In genomic region chr3:23671901-23672589, GRCh38 we compare ENCODE assay signal across 11 cellular contexts.
DNase-seq lines count a peak whose midpoint lies in the region; ATAC-seq, FAIRE-seq and TF ChIP-seq lines count a peak whose summit lies in the region.
"Had no signal": no experiment of that assay in that cellular context is flagged by ENCODE, and none has a peak within 500 bp of the region (broad histone marks: within the 10 kb centered on the region; RNA-seq: fewer than 3 reads in every experiment).

No MANE protein-coding gene starts in this region.

- peaks cover 0 to 1% of the 10 kb centered on the region in 2 donors for H3K36me3 Mint-ChIP-seq in stimulated activated naive B cell treated with anti-CD40 and anti-IgM and Interleukin-4, amounts not matched to agents 10 μg/mL and 1 μg/mL and 100 μg/mL, for 72 hours
- H3K36me3 Mint-ChIP-seq: immature natural killer cell had no signal

- H3K4me3 ChIP-seq in HEK293 (ENCODE audit: low read depth, low read length) (no peak overlapping the region), mammary epithelial cell (replicated peaks in 1 of 3; ENCODE audit: insufficient read depth in 1 of 3, low read depth in 2 of 3, low read length in 3 of 3) (no peak overlapping the region)

- intact Hi-C loops in mammary epithelial cell (cut with micrococcal nuclease), result no loop called here

- in situ Hi-C loops in mammary epithelial cell (cut with MboI; ENCODE audit: low sequenced_read_pairs in 2 of 2), result no loop called here

- H3K36me3 ChIP-seq in HEK293 (ENCODE audit: control insufficient read depth in 2 of 2, insufficient read depth in 1 of 2, low read length in 2 of 2), result no peaks in the 10 kb centered on the region
- no peaks in the 10 kb centered on the region for H3K36me3 ChIP-seq in mammary epithelial cell (ENCODE audit: insufficient read depth, low read length)

- no peaks in the 10 kb centered on the region for H3K79me2 ChIP-seq in mammary epithelial cell (ENCODE audit: insufficient read depth, low read length)

- peak overlapping the region; percentile 75 to 83 for H3K4me3 Mint-ChIP-seq in stimulated activated naive B cell treated with anti-CD40 and anti-IgM and Interleukin-4, amounts not matched to agents 10 μg/mL and 1 μg/mL and 100 μg/mL, for 72 hours

- DNase-seq in mammary epithelial cell, result no peak
- peak; percentile 25 for DNase-seq in kidney tubule cell (ENCODE audit: low spot score)
- no peak for DNase-seq in stimulated activated naive B cell treated with anti-CD40 and anti-IgM and Interleukin-4, amounts not matched to agents 10 μg/mL and 1 μg/mL and 100 μg/mL, for 72 hours
- DNase-seq in RCC 7860 (ENCODE audit: low spot score), result no peak
- no peak for DNase-seq in DMS79 treated with DMSO at 0.1 percent for 48 hours (lab: John Stamatoyannopoulos, UW)
- DNase-seq in NCI-H128 (lab: John Stamatoyannopoulos, UW; ENCODE audit: unreplicated experiment), result no peak
- DNase-seq: cerebellar nuclear complex, immature natural killer cell, NCI-H1694 had no signal

- H3K4me2 ChIP-seq in mammary epithelial cell (ENCODE audit: insufficient read depth, low read depth, low read length), result peak overlapping the region; percentile 19

- no TSS peak for BruUV-seq in mammary epithelial cell (replicated peaks; lab: Mats Ljungman, UMichigan)

- ATAC-seq in stimulated activated naive B cell treated with anti-CD40 and anti-IgM and Interleukin-4, amounts not matched to agents 10 μg/mL and 1 μg/mL and 100 μg/mL, for 72 hours (replicated peaks), result peak; percentile 47 to 54
- ATAC-seq in GM21737 (IDR thresholded peaks at IDR 0.05; ENCODE audit: unreplicated experiment), result no peak

- peak overlapping the region; percentile 65 for H3K27ac Mint-ChIP-seq in stimulated activated naive B cell treated with anti-CD40 and anti-IgM and Interleukin-4, amounts not matched to agents 10 μg/mL and 1 μg/mL and 100 μg/mL, for 72 hours
- H3K27ac Mint-ChIP-seq: immature natural killer cell had no signal

- no peaks in the 10 kb centered on the region for H3K9me3 Mint-ChIP-seq in stimulated activated naive B cell treated with anti-CD40 and anti-IgM and Interleukin-4, amounts not matched to agents 10 μg/mL and 1 μg/mL and 100 μg/mL, for 72 hours
- H3K9me3 Mint-ChIP-seq: immature natural killer cell had no signal

- no peak for FAIRE-seq in RCC 7860 (lab: Jason Lieb, UNC)

- TF ChIP-seq CTCF in HEK293 (tag by site-specific recombination; IDR thresholded peaks at IDR 0.05), result no peak
- no peak for TF ChIP-seq CTCF in mammary epithelial cell (conservative IDR thresholded peaks at IDR 0.05 in 1 of 2, IDR thresholded peaks at IDR 0.05 in 1 of 2; ENCODE audit: extremely low read depth in 1 of 2, insufficient read depth in 1 of 2, low read depth in 1 of 2, low read length in 2 of 2)

- POLR2A ChIA-PET in HEK293 (lab: Yijun Ruan, JAX), result no interaction called here

- H3K27me3 ChIP-seq in mammary epithelial cell (ENCODE audit: insufficient read depth, low read length), result no peaks in the 10 kb centered on the region

- H3K27me3 Mint-ChIP-seq in stimulated activated naive B cell treated with anti-CD40 and anti-IgM and Interleukin-4, amounts not matched to agents 10 μg/mL and 1 μg/mL and 100 μg/mL, for 72 hours, result peaks cover 22 to 25% of the 10 kb centered on the region in 2 donors

- H3K4me1 ChIP-seq in HEK293 (ENCODE audit: control insufficient read depth, insufficient read depth, low read length) (peaks cover 5% of the 10 kb centered on the region; the same call in 1 of the 2 replicates), mammary epithelial cell (ENCODE audit: insufficient read depth, low read length) (peaks cover 23% of the 10 kb centered on the region)

- dilution Hi-C loops in mammary epithelial cell (cut with HindIII; ENCODE audit: low sequenced_read_pairs), result no loop called here

- H3K9me3 ChIP-seq in HEK293 (ENCODE audit: control insufficient read depth, insufficient read depth, low read depth, low read length) (no peaks in the 10 kb centered on the region), mammary epithelial cell (replicated peaks; ENCODE audit: insufficient read depth, low read length) (no peaks in the 10 kb centered on the region)

- peak overlapping the region; percentile 72 for H2AFZ ChIP-seq in mammary epithelial cell (ENCODE audit: low read depth, low read length)

- CTCF ChIA-PET in HEK293 (lab: Yijun Ruan, JAX) (no interaction called here), mammary epithelial cell (lab: Charles Lee; ENCODE audit: low non-redundant PET) (no interaction called here)

- 61% methylated on average over 30 of the region's 36 CpGs for WGBS in mammary epithelial cell (ENCODE audit: low coverage, missing lambda C conversion rate)

- H3K27ac ChIP-seq in HEK293 (ENCODE audit: extremely low read depth, low read depth, low read length), result no peak overlapping the region
- no peak overlapping the region for H3K27ac ChIP-seq in mammary epithelial cell (ENCODE audit: insufficient read depth, low read depth, low read length)

- no peaks in the 10 kb centered on the region for H4K20me1 ChIP-seq in mammary epithelial cell (ENCODE audit: insufficient read depth, low read length)

- peaks cover 12 to 24% of the 10 kb centered on the region in 2 donors for H3K4me1 Mint-ChIP-seq in stimulated activated naive B cell treated with anti-CD40 and anti-IgM and Interleukin-4, amounts not matched to agents 10 μg/mL and 1 μg/mL and 100 μg/mL, for 72 hours
- H3K4me1 Mint-ChIP-seq: immature natural killer cell had no signal

- no peak overlapping the region for H3K9ac ChIP-seq in mammary epithelial cell (ENCODE audit: insufficient read depth, low read length)

TF ChIP-seq in HEK293, 187 proteins besides CTCF, POLR2A, EP300 and RAD21 (continues in another document):
- TF ChIP-seq ZNF585B (tag by site-specific recombination; IDR thresholded peaks at IDR 0.05) (no peak), ZNF560 (tag by site-specific recombination; IDR thresholded peaks at IDR 0.05; ENCODE audit: borderline replicate concordance) (peak; percentile 68; the same call in 1 of the 2 replicates), KLF1 (tag by site-specific recombination; IDR thresholded peaks at IDR 0.05) (peak; percentile 24; the same call in 1 of the 2 replicates), ZNF707 (tag by site-specific recombination; IDR thresholded peaks at IDR 0.05) (no peak), ZNF426 (tag by site-specific recombination; IDR thresholded peaks at IDR 0.05) (peak; percentile 90), ZNF133 (tag by site-specific recombination; IDR thresholded peaks at IDR 0.05) (no peak), ZNF292 (tag by site-specific recombination; IDR thresholded peaks at IDR 0.05; ENCODE audit: borderline replicate concordance, low read depth) (no peak), KLF16 (tag by site-specific recombination; IDR thresholded peaks at IDR 0.05) (no peak), ZNF394 (tag by site-specific recombination; IDR thresholded peaks at IDR 0.05; ENCODE audit: borderline replicate concordance) (peak; percentile 95), KLF10 (tag by site-specific recombination; IDR thresholded peaks at IDR 0.05) (no peak), ZNF518A (tag by site-specific recombination; conservative IDR thresholded peaks at IDR 0.05; ENCODE audit: low read depth) (peak; percentile 88), ZNF404 (tag by site-specific recombination; IDR thresholded peaks at IDR 0.05) (0 out of 2 replicates have a peak, but pooled peaks have one; percentile 46), ZNF266 (tag by site-specific recombination; IDR thresholded peaks at IDR 0.05; ENCODE audit: low read depth) (peak; percentile 52; the same call in 1 of the 2 replicates)
- TF ChIP-seq, protein P1, sequence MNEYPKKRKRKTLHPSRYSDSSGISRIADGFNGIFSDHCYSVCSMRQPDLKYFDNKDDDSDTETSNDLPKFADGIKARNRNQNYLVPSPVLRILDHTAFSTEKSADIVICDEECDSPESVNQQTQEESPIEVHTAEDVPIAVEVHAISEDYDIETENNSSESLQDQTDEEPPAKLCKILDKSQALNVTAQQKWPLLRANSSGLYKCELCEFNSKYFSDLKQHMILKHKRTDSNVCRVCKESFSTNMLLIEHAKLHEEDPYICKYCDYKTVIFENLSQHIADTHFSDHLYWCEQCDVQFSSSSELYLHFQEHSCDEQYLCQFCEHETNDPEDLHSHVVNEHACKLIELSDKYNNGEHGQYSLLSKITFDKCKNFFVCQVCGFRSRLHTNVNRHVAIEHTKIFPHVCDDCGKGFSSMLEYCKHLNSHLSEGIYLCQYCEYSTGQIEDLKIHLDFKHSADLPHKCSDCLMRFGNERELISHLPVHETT (tag by site-specific recombination; IDR thresholded peaks at IDR 0.05), result 0 out of 2 replicates have a peak, but pooled peaks have one; percentile 28
